ENCODE assay signal across 19 cellular contexts in the genomic region with DNA sequence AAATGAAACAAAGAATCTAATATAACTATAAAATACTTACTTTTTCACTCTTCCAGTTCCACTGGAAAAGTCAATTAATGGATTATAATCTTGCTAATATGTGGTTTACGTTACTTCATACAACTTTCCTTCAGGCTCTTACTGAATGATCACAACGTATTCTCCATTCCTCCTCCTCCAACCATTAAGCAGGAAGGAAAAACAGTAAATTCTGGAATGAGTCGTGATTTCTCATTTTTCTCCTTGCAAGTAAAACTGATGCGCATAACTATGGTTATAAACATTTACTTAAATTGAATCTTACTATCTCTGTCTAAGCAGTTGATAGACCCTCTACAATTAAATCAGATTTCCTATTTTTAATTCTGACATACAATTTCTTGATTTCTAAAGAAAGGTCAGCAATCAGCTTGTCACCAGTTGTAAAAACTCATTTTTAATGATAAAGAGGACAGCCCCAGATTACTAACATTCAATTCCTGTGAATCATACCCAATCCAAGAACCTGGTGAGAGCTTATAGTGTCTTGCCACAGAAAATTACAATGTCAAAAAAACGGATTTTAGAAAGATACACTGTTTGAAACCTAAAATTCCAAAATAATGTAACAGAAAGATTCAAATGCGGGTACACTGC.
A peak's percentile ranks its signal among the peaks of the same experiment; 100 is the strongest.
DNase-seq lines count a peak whose midpoint lies in the region; ATAC-seq and TF ChIP-seq lines count a peak whose summit lies in the region.
"Had no signal": no experiment of that assay in that cellular context is flagged by ENCODE, and none has a peak within 500 bp of the region (broad histone marks: within the 10 kb centered on the region; RNA-seq: fewer than 3 reads in every experiment).

No MANE protein-coding gene starts in this region.

- H3K4me1 Mint-ChIP-seq in naive thymus-derived CD4-positive, alpha-beta T cell, result peaks cover 0 to 8% (median 0%) of the 10 kb centered on the region in 7 donors
- H3K4me1 Mint-ChIP-seq: CD4-positive, CD25-positive, alpha-beta regulatory T cell had no signal

- H3K27me3 ChIP-seq in BJ (ENCODE audit: control insufficient read depth, insufficient read depth, low read length), result no peaks in the 10 kb centered on the region
- H3K27me3 ChIP-seq in IMR-90 (ENCODE audit: control insufficient read depth, insufficient read depth, low read length), result no peaks in the 10 kb centered on the region
- no peaks in the 10 kb centered on the region for H3K27me3 ChIP-seq in mammary epithelial cell (ENCODE audit: insufficient read depth, low read length)
- no peaks in the 10 kb centered on the region for H3K27me3 ChIP-seq in mesenchymal stem cell (ENCODE audit: control insufficient read depth in 1 of 2, insufficient read depth in 1 of 2, low read length in 2 of 2)
- no peaks in the 10 kb centered on the region for H3K27me3 ChIP-seq in naive thymus-derived CD4-positive, alpha-beta T cell (ENCODE audit: control insufficient read depth in 2 of 2, insufficient read depth in 2 of 2, low read length in 2 of 2)
- H3K27me3 ChIP-seq: heart right ventricle, tibial artery had no signal

- peaks cover 8 to 27% (median 10%) of the 10 kb centered on the region in 5 donors for H3K36me3 Mint-ChIP-seq in naive thymus-derived CD4-positive, alpha-beta T cell

- H3K79me1 ChIP-seq in IMR-90 (ENCODE audit: low read depth in 1 of 2, low read length in 2 of 2) (peaks cover 13 to 18% of the 10 kb centered on the region in 2 experiments), mesenchymal stem cell (replicated peaks; ENCODE audit: low read length, poor library complexity, severe bottlenecking) (peaks cover 3% of the 10 kb centered on the region)

- dilution Hi-C loops in IMR-90 (cut with HindIII; ENCODE audit: low sequenced_read_pairs, unreplicated experiment) (no loop called here), mammary epithelial cell (cut with HindIII; ENCODE audit: low sequenced_read_pairs) (no loop called here)

- H4K8ac ChIP-seq in IMR-90 (ENCODE audit: low read depth in 2 of 2, low read length in 2 of 2) (peak overlapping the region in 1 of 2 experiments; percentile 22; a peak in 1 of 4 replicates), mesenchymal stem cell (ENCODE audit: low read length) (no peak overlapping the region)

- no peak for TF ChIP-seq RAD21 in IMR-90 (IDR thresholded peaks at IDR 0.05; ENCODE audit: low read length)

- H3K36me3 ChIP-seq in BJ (ENCODE audit: control insufficient read depth, insufficient read depth, low read length) (peaks cover 4% of the 10 kb centered on the region), IMR-90 (ENCODE audit: control insufficient read depth, insufficient read depth, low read length) (peaks cover 6% of the 10 kb centered on the region; the same call in 1 of the 2 replicates), mammary epithelial cell (ENCODE audit: insufficient read depth, low read length) (peaks cover 24% of the 10 kb centered on the region), mesenchymal stem cell (ENCODE audit: control insufficient read depth in 1 of 2, insufficient read depth in 2 of 2, low read depth in 1 of 2, low read length in 2 of 2) (peaks cover 0 to 24% of the 10 kb centered on the region in 2 experiments)
- H3K36me3 ChIP-seq in naive thymus-derived CD4-positive, alpha-beta T cell (ENCODE audit: control insufficient read depth in 2 of 3, insufficient read depth in 3 of 3, low read length in 3 of 3), result peaks cover 0 to 8% (median 6%) of the 10 kb centered on the region in 3 experiments
- H3K36me3 ChIP-seq: tibial artery had no signal

- H2BK120ac ChIP-seq in IMR-90 (ENCODE audit: low read depth, low read length), result peak overlapping the region; percentile 61; the same call in 1 of the 2 replicates
- H2BK120ac ChIP-seq in mesenchymal stem cell (ENCODE audit: low read depth, low read length), result no peak overlapping the region

- H3K9me3 Mint-ChIP-seq in naive thymus-derived CD4-positive, alpha-beta T cell, result no peaks in the 10 kb centered on the region
- H3K9me3 Mint-ChIP-seq: activated naive CD4-positive, alpha-beta T cell treated with anti-CD3 and anti-CD28 coated beads for 36 hours; CD4-positive, CD25-positive, alpha-beta regulatory T cell had no signal

- H3K4me3 ChIP-seq in BJ (ENCODE audit: low read depth, low read length), result no peak overlapping the region
- H3K4me3 ChIP-seq in IMR-90 (ENCODE audit: insufficient read depth, low read depth, low read length), result no peak overlapping the region
- H3K4me3 ChIP-seq in mammary epithelial cell (replicated peaks in 1 of 3; ENCODE audit: insufficient read depth in 1 of 3, low read depth in 2 of 3, low read length in 3 of 3), result no peak overlapping the region
- H3K4me3 ChIP-seq in mesenchymal stem cell (ENCODE audit: insufficient read depth in 1 of 2, low read depth in 1 of 2, low read length in 2 of 2), result no peak overlapping the region
- H3K4me3 ChIP-seq in naive thymus-derived CD4-positive, alpha-beta T cell (ENCODE audit: low read length), result no peak overlapping the region
- H3K4me3 ChIP-seq: heart right ventricle, tibial artery had no signal

- no peak overlapping the region for H3K14ac ChIP-seq in IMR-90 (replicated peaks; ENCODE audit: low read depth, low read length)
- H3K14ac ChIP-seq in mesenchymal stem cell (ENCODE audit: low read length in 2 of 2), result no peak overlapping the region

- peak overlapping the region; percentile 63; the same call in 1 of the 2 replicates for H3K4ac ChIP-seq in IMR-90 (ENCODE audit: low read depth, low read length)
- H3K4ac ChIP-seq in mesenchymal stem cell (ENCODE audit: low read depth in 1 of 2, low read length in 2 of 2), result no peak overlapping the region

- H3K79me2 ChIP-seq in mammary epithelial cell (ENCODE audit: insufficient read depth, low read length), result no peaks in the 10 kb centered on the region

- H3K4me3 Mint-ChIP-seq in naive thymus-derived CD4-positive, alpha-beta T cell, result no peak overlapping the region
- H3K4me3 Mint-ChIP-seq: activated CD8-positive, alpha-beta memory T cell treated with anti-CD3 and anti-CD28 coated beads, Interleukin-2, amount 10 ng/mL, durations not matched to agents 7 days and 5 days; activated naive CD4-positive, alpha-beta T cell treated with anti-CD3 and anti-CD28 coated beads for 36 hours; CD4-positive, CD25-positive, alpha-beta regulatory T cell had no signal

- TF ChIP-seq CTCF in BJ (IDR thresholded peaks at IDR 0.05; ENCODE audit: insufficient read depth, low read depth, low read length), result no peak
- TF ChIP-seq CTCF in IMR-90 (conservative IDR thresholded peaks at IDR 0.05; ENCODE audit: low read depth, low read length), result no peak
- TF ChIP-seq CTCF in mammary epithelial cell (conservative IDR thresholded peaks at IDR 0.05 in 1 of 2, IDR thresholded peaks at IDR 0.05 in 1 of 2; ENCODE audit: extremely low read depth in 1 of 2, insufficient read depth in 1 of 2, low read depth in 1 of 2, low read length in 2 of 2), result no peak

- TF ChIP-seq POLR2A in IMR-90 (IDR thresholded peaks at IDR 0.05; ENCODE audit: low read depth, low read length), result no peak

- no peaks in the 10 kb centered on the region for H3K27me3 Mint-ChIP-seq in naive thymus-derived CD4-positive, alpha-beta T cell
- H3K27me3 Mint-ChIP-seq: activated CD8-positive, alpha-beta memory T cell treated with anti-CD3 and anti-CD28 coated beads, Interleukin-2, amount 10 ng/mL, durations not matched to agents 7 days and 5 days; CD4-positive, CD25-positive, alpha-beta regulatory T cell had no signal

- no peak overlapping the region for H2AFZ ChIP-seq in IMR-90 (replicated peaks; ENCODE audit: low read length, poor library complexity)
- no peak overlapping the region for H2AFZ ChIP-seq in mammary epithelial cell (ENCODE audit: low read depth, low read length)
- no peak overlapping the region for H2AFZ ChIP-seq in mesenchymal stem cell (ENCODE audit: low read depth, low read length)

- peaks cover 9% of the 10 kb centered on the region; the same call in 1 of the 2 replicates for H3K9me1 ChIP-seq in IMR-90 (ENCODE audit: insufficient read depth, low read length)

- in situ Hi-C loops in IMR-90 (cut with MboI; ENCODE audit: low sequenced_read_pairs) (no loop called here), mammary epithelial cell (cut with MboI; ENCODE audit: low sequenced_read_pairs in 2 of 2) (no loop called here)

- no peak overlapping the region for H3K18ac ChIP-seq in IMR-90 (ENCODE audit: low read depth, low read length)
- no peak overlapping the region for H3K18ac ChIP-seq in mesenchymal stem cell (ENCODE audit: low read depth in 1 of 2, low read length in 2 of 2)

- ATAC-seq in IMR-90 (ENCODE audit: low read depth) (peak; percentile 64), HG03469 (IDR thresholded peaks at IDR 0.05; ENCODE audit: unreplicated experiment) (no peak), GM18861 (IDR thresholded peaks at IDR 0.05; ENCODE audit: unreplicated experiment) (no peak)
- ATAC-seq in naive thymus-derived CD4-positive, alpha-beta T cell, result no peak
- ATAC-seq: activated CD8-positive, alpha-beta memory T cell treated with anti-CD3 and anti-CD28 coated beads, Interleukin-2, amount 10 ng/mL, durations not matched to agents 7 days and 5 days; heart right ventricle had no signal

- no peak overlapping the region for H4K5ac ChIP-seq in IMR-90 (ENCODE audit: low read depth, low read length)

- no peak overlapping the region for H4K91ac ChIP-seq in IMR-90 (ENCODE audit: insufficient read depth, low read depth, low read length)
- no peak overlapping the region for H4K91ac ChIP-seq in mesenchymal stem cell (ENCODE audit: low read length)

- peak overlapping the region; percentile 43; the same call in 1 of the 2 replicates for H3K56ac ChIP-seq in IMR-90 (ENCODE audit: extremely low read depth, insufficient read depth, low read length)

- H3K27ac ChIP-seq in IMR-90 (ENCODE audit: insufficient read depth, low read length), result no peak overlapping the region
- no peak overlapping the region for H3K27ac ChIP-seq in mammary epithelial cell (ENCODE audit: insufficient read depth, low read depth, low read length)
- peak overlapping the region; percentile 67 for H3K27ac ChIP-seq in mesenchymal stem cell (ENCODE audit: low read length, poor library complexity, severe bottlenecking)
- H3K27ac ChIP-seq in naive thymus-derived CD4-positive, alpha-beta T cell (ENCODE audit: low read depth, low read length), result no peak overlapping the region
- H3K27ac ChIP-seq: heart right ventricle, tibial artery had no signal

- peak overlapping the region; percentile 90 for H2BK5ac ChIP-seq in IMR-90 (ENCODE audit: low read depth, low read length, poor library complexity, severe bottlenecking)
- no peak overlapping the region for H2BK5ac ChIP-seq in mesenchymal stem cell (ENCODE audit: low read depth, low read length, poor library complexity, severe bottlenecking)

- peak overlapping the region; percentile 56; the same call in 1 of the 2 replicates for H3K23ac ChIP-seq in IMR-90 (ENCODE audit: low read depth, low read length)
- H3K23ac ChIP-seq in mesenchymal stem cell (ENCODE audit: low read length in 2 of 2), result no peak overlapping the region

- H2AK5ac ChIP-seq in IMR-90 (ENCODE audit: low read depth, low read length), result no peak overlapping the region
- H2AK5ac ChIP-seq in mesenchymal stem cell (ENCODE audit: low read length, severe bottlenecking), result no peak overlapping the region

- POLR2A ChIA-PET in BJ (lab: Charles Lee) (no interaction called here), IMR-90 (lab: Charles Lee; ENCODE audit: unreplicated experiment) (no interaction called here)
- POLR2A ChIA-PET in naive thymus-derived CD4-positive, alpha-beta T cell (lab: Charles Lee), result no interaction called here

- intact Hi-C loops in IMR-90 (cut with micrococcal nuclease) (loop anchor here (1.0 to 5.0 kb wide), 3 partner anchors 35 to 122 kb away; partner anchors contain the start of gene EZH2), mammary epithelial cell (cut with micrococcal nuclease) (loop anchor here (5.0 to 10.0 kb wide), 2 partner anchors 62 to 145 kb away; partner anchors contain the start of gene EZH2)
- intact Hi-C loops in naive thymus-derived CD4-positive, alpha-beta T cell (cut with micrococcal nuclease), result no loop called here

- H3K9ac ChIP-seq in IMR-90 (ENCODE audit: low read depth, low read length) (no peak overlapping the region), mammary epithelial cell (ENCODE audit: insufficient read depth, low read length) (no peak overlapping the region), mesenchymal stem cell (ENCODE audit: low read length) (no peak overlapping the region)

- H2BK12ac ChIP-seq in mesenchymal stem cell (ENCODE audit: low read length in 2 of 2), result no peak overlapping the region

- H2AK9ac ChIP-seq in IMR-90 (replicated peaks; ENCODE audit: low read depth, low read length, poor library complexity), result no peak overlapping the region

- H2BK15ac ChIP-seq in IMR-90 (ENCODE audit: low read depth, low read length), result no peak overlapping the region
- H2BK15ac ChIP-seq in mesenchymal stem cell (ENCODE audit: low read depth, poor library complexity, severe bottlenecking), result no peak overlapping the region

- no peak overlapping the region for H2BK20ac ChIP-seq in IMR-90 (ENCODE audit: low read depth, low read length)

- H3K27ac Mint-ChIP-seq in naive thymus-derived CD4-positive, alpha-beta T cell, result no peak overlapping the region
- H3K27ac Mint-ChIP-seq: activated CD8-positive, alpha-beta memory T cell treated with anti-CD3 and anti-CD28 coated beads, Interleukin-2, amount 10 ng/mL, durations not matched to agents 7 days and 5 days; activated naive CD4-positive, alpha-beta T cell treated with anti-CD3 and anti-CD28 coated beads for 36 hours; CD4-positive, CD25-positive, alpha-beta regulatory T cell had no signal

- H3K9me3 ChIP-seq in IMR-90 (ENCODE audit: control insufficient read depth, insufficient read depth, low read length) (no peaks in the 10 kb centered on the region), mammary epithelial cell (replicated peaks; ENCODE audit: insufficient read depth, low read length) (no peaks in the 10 kb centered on the region), mesenchymal stem cell (ENCODE audit: control insufficient read depth, low read length) (no peaks in the 10 kb centered on the region)
- H3K9me3 ChIP-seq in naive thymus-derived CD4-positive, alpha-beta T cell (ENCODE audit: control insufficient read depth in 2 of 3, low read length in 3 of 3), result no peaks in the 10 kb centered on the region
- H3K9me3 ChIP-seq: heart right ventricle, tibial artery had no signal

- peak; percentile 9 for DNase-seq in BJ (ENCODE audit: low read depth)
- DNase-seq in IMR-90, result peak; percentile 72
- peak; percentile 14 for DNase-seq in mammary epithelial cell
- peak; percentile 28 for DNase-seq in mesenchymal stem cell
- no peak for DNase-seq in naive thymus-derived CD4-positive, alpha-beta T cell
- DNase-seq in DMS53 treated with DMSO at 0.1 percent for 48 hours (lab: John Stamatoyannopoulos, UW; ENCODE audit: unreplicated experiment), result no peak
- DNase-seq: activated CD8-positive, alpha-beta memory T cell treated with anti-CD3 and anti-CD28 coated beads, Interleukin-2, amount 10 ng/mL, durations not matched to agents 7 days and 5 days; activated naive CD4-positive, alpha-beta T cell treated with anti-CD3 and anti-CD28 coated beads for 36 hours; caudate nucleus; CD4-positive, CD25-positive, alpha-beta regulatory T cell; DND-41; heart right ventricle; left cardiac atrium; NCI-H1092 treated with DMSO at 0.1 percent for 48 hours; stimulated activated CD4-positive, alpha-beta T cell treated with anti-CD3 and anti-CD28 coated beads, Interleukin-1b, Interleukin-23, amount 100 ng/mL, for 48 hours; stimulated activated CD8-positive, alpha-beta memory T cell treated with anti-CD3 and anti-CD28 coated beads, Interleukin-4, amount 100 ng/mL, for 48 hours; tibial artery had no signal

- no CpG with 5 or more reads among the region's 6 CpGs for WGBS in IMR-90 (ENCODE audit: extremely low coverage in 2 of 2, insufficient read length in 1 of 2), 2 experiments
- 87% methylated on average over 6 of the region's 6 CpGs for WGBS in mammary epithelial cell (ENCODE audit: low coverage, missing lambda C conversion rate)
- WGBS in mesenchymal stem cell, result 44% methylated on average over 2 of the region's 6 CpGs

- H4K20me1 ChIP-seq in IMR-90 (ENCODE audit: insufficient read depth, low read length), result no peaks in the 10 kb centered on the region
- H4K20me1 ChIP-seq in mammary epithelial cell (ENCODE audit: insufficient read depth, low read length), result no peaks in the 10 kb centered on the region

- H3K4me1 ChIP-seq in IMR-90 (ENCODE audit: control insufficient read depth, insufficient read depth, low read length), result peaks cover 4% of the 10 kb centered on the region
- peaks cover 9% of the 10 kb centered on the region for H3K4me1 ChIP-seq in mammary epithelial cell (ENCODE audit: insufficient read depth, low read length)
- H3K4me1 ChIP-seq in mesenchymal stem cell (ENCODE audit: control insufficient read depth, insufficient read depth, low read depth, low read length), result peaks cover 2% of the 10 kb centered on the region
- no peaks in the 10 kb centered on the region for H3K4me1 ChIP-seq in naive thymus-derived CD4-positive, alpha-beta T cell (ENCODE audit: control insufficient read depth in 2 of 2, insufficient read depth in 2 of 2, low read length in 2 of 2)
- H3K4me1 ChIP-seq: heart right ventricle had no signal

- CTCF ChIA-PET in BJ (lab: Yijun Ruan, JAX) (interaction anchor here (0.6 to 2.0 kb wide), 4 partner anchors 16 to 254 kb away, joined by 3 to 4 read pairs (median 3); no protein-coding TSS in a partner anchor), IMR-90 (lab: Yijun Ruan, JAX) (interaction anchor here (1.1 kb wide), 1 partner anchor 100 kb away, joined by 3 read pairs; no protein-coding TSS in a partner anchor), mammary epithelial cell (lab: Charles Lee; ENCODE audit: low non-redundant PET) (no interaction called here)
- CTCF ChIA-PET in naive thymus-derived CD4-positive, alpha-beta T cell (lab: Charles Lee), result interaction anchor here (0.6 kb wide), 1 partner anchor 9 kb away, joined by 3 read pairs; no protein-coding TSS in a partner anchor

- BruUV-seq in IMR-90 (replicated peaks; lab: Mats Ljungman, UMichigan) (no TSS peak), mammary epithelial cell (replicated peaks; lab: Mats Ljungman, UMichigan) (no TSS peak)

- H3K4me2 ChIP-seq in IMR-90 (ENCODE audit: low read depth, low read length) (peak overlapping the region; percentile 55; the same call in 1 of the 2 replicates), mammary epithelial cell (ENCODE audit: insufficient read depth, low read depth, low read length) (no peak overlapping the region), mesenchymal stem cell (ENCODE audit: low read length, poor library complexity, severe bottlenecking) (no peak overlapping the region)

Comparison
In these comparisons a context has a peak if more than half of its experiments do, and no peak if none do; other contexts are left out.
1. DNase-seq: peak in BJ (single experiment), IMR-90 (single experiment), mammary epithelial cell (single experiment) and mesenchymal stem cell (single experiment); none in naive thymus-derived CD4-positive, alpha-beta T cell (0 of 9) and DMS53 treated with DMSO at 0.1 percent for 48 hours (single experiment).
2. intact Hi-C loops: an anchor here in IMR-90 (1.0 to 5.0 kb wide) and mammary epithelial cell (5.0 to 10.0 kb wide); none called in naive thymus-derived CD4-positive, alpha-beta T cell.